11 cellular contexts compared by ENCODE assay signal in genomic region chr6:148538251-148539190, GRCh38.
A peak's percentile ranks its signal among the peaks of the same experiment; 100 is the strongest.
DNase-seq lines count a peak whose midpoint lies in the region; ATAC-seq and TF ChIP-seq lines count a peak whose summit lies in the region.
"Had no signal": no experiment of that assay in that cellular context is flagged by ENCODE, and none has a peak within 500 bp of the region (broad histone marks: within the 10 kb centered on the region; RNA-seq: fewer than 3 reads in every experiment).

No MANE protein-coding gene starts in this region.

- 61 to 68% methylated on average over 12 to 13 of the region's 13 CpGs for WGBS in transverse colon (ENCODE audit: low coverage in 1 of 2), 2 donors

- ATAC-seq in HG03439 (IDR thresholded peaks at IDR 0.05; ENCODE audit: unreplicated experiment), result no peak
- ATAC-seq: activated CD8-positive, alpha-beta T cell treated with anti-CD3 and anti-CD28 coated beads, Interleukin-2, amount 10 ng/mL, durations not matched to agents 7 days and 5 days; GM12878 had no signal

- H3K4me3 ChIP-seq in endocrine pancreas (ENCODE audit: control insufficient read depth, insufficient read depth, low read length) (peak overlapping the region; percentile 16), transverse colon (no peak overlapping the region), WERI-Rb-1 (ENCODE audit: low read depth, low read length) (no peak overlapping the region)
- H3K4me3 ChIP-seq: GM12878 had no signal

- H3K27me3 ChIP-seq in endocrine pancreas (ENCODE audit: control insufficient read depth, insufficient read depth, low read length), result no peaks in the 10 kb centered on the region
- no peaks in the 10 kb centered on the region for H3K27me3 ChIP-seq in transverse colon
- no peaks in the 10 kb centered on the region for H3K27me3 ChIP-seq in WERI-Rb-1 (ENCODE audit: insufficient read depth, low read depth, severe bottlenecking)

- no peaks in the 10 kb centered on the region for H3K36me3 ChIP-seq in endocrine pancreas (ENCODE audit: control insufficient read depth, insufficient read depth, low read length)
- peaks cover 0 to 19% (median 5%) of the 10 kb centered on the region in 4 donors for H3K36me3 ChIP-seq in transverse colon
- peaks cover 66% of the 10 kb centered on the region for H3K36me3 ChIP-seq in WERI-Rb-1

- TF ChIP-seq EP300 in transverse colon (IDR thresholded peaks at IDR 0.05; ENCODE audit: low read depth), result no peak

- no peaks in the 10 kb centered on the region for H3K4me1 ChIP-seq in endocrine pancreas (ENCODE audit: control insufficient read depth, insufficient read depth, low read length)
- H3K4me1 ChIP-seq in transverse colon, result no peaks in the 10 kb centered on the region

- DNase-seq in NCI-H1417 (lab: John Stamatoyannopoulos, UW) (peak in 2 of 3 experiments; percentile 10 to 20), NCI-H1417 treated with DMSO at 0.1 percent for 48 hours (lab: John Stamatoyannopoulos, UW) (no peak), midbrain (lab: John Stamatoyannopoulos, UW) (peak; percentile 54), transverse colon (no peak), NCI-H1694 treated with DMSO at 0.1 percent for 48 hours (lab: John Stamatoyannopoulos, UW) (no peak), WERI-Rb-1 (no peak)
- DNase-seq: activated CD8-positive, alpha-beta T cell treated with anti-CD3 and anti-CD28 coated beads, Interleukin-2, amount 10 ng/mL, durations not matched to agents 7 days and 5 days had no signal

- intact Hi-C loops in transverse colon (cut with DNase I; ENCODE audit: low total_unique reads), result no loop called here

- H3K9me3 ChIP-seq in endocrine pancreas (ENCODE audit: control insufficient read depth, low read length) (no peaks in the 10 kb centered on the region), transverse colon (no peaks in the 10 kb centered on the region), WERI-Rb-1 (ENCODE audit: severe bottlenecking) (no peaks in the 10 kb centered on the region)

- H3K9ac ChIP-seq in endocrine pancreas (ENCODE audit: control insufficient read depth, insufficient read depth, low read length), result no peak overlapping the region

- no peak for TF ChIP-seq CTCF in transverse colon (IDR thresholded peaks at IDR 0.05)
- TF ChIP-seq CTCF in WERI-Rb-1 (IDR thresholded peaks at IDR 0.05; ENCODE audit: low read depth, low read length), result no peak

- TF ChIP-seq POLR2A in transverse colon (IDR thresholded peaks at IDR 0.05), result no peak

- in situ Hi-C loops in transverse colon (cut with MboI; ENCODE audit: low pct_ligation_motif_present in 1 of 4, low pct_unique_long_range_greater_than_20kb in 1 of 4, low sequenced_read_pairs in 3 of 4), result no loop called here

- H3K27ac ChIP-seq in transverse colon (peak overlapping the region; percentile 35 to 56 (median 44)), WERI-Rb-1 (no peak overlapping the region)
- H3K27ac ChIP-seq: 22Rv1 had no signal

Comparison
In these comparisons a context has a peak if more than half of its experiments do, and no peak if none do; other contexts are left out.
1. DNase-seq: peak in NCI-H1417 (2 of 3) and midbrain (single experiment); none in NCI-H1417 treated with DMSO at 0.1 percent for 48 hours (single experiment), transverse colon (single experiment), NCI-H1694 treated with DMSO at 0.1 percent for 48 hours (single experiment) and WERI-Rb-1 (single experiment).